In genomic region chr11:68837583-68838571, GRCh38 we compare ENCODE assay signal across 9 cellular contexts. TPM values are rescaled to one million over a fixed set of nuclear protein-coding genes. Genes with fewer than 3 reads are reported as not detected.
A peak's percentile ranks its signal among the peaks of the same experiment; 100 is the strongest.
DNase-seq lines count a peak whose midpoint lies in the region; ATAC-seq and TF ChIP-seq lines count a peak whose summit lies in the region.
"Had no signal": no experiment of that assay in that cellular context is flagged by ENCODE, and none has a peak within 500 bp of the region (broad histone marks: within the 10 kb centered on the region; RNA-seq: fewer than 3 reads in every experiment).

No MANE protein-coding gene starts in this region.

- no peak overlapping the region for H3K9ac ChIP-seq in HCT116 (ENCODE audit: low read length)

- TSS peak; percentile 30 for BruUV-seq in HCT116 (replicated peaks; lab: Mats Ljungman, UMichigan)

- no peak overlapping the region for H3K4me3 ChIP-seq in HCT116 (replicated peaks in 1 of 2; ENCODE audit: low read depth in 1 of 2, low read length in 2 of 2)
- peak overlapping the region; percentile 3; the same call in 1 of the 2 replicates for H3K4me3 ChIP-seq in WI38 (ENCODE audit: low read depth, low read length)
- H3K4me3 ChIP-seq in foreskin fibroblast (ENCODE audit: low read depth in 1 of 2, low read length in 2 of 2): peak overlapping the region; percentile 62 to 89
- H3K4me3 ChIP-seq in spleen: peak overlapping the region in 5 of 8 donors; percentile 81 to 95 (median 92)

- peak overlapping the region; percentile 88 for H3K4me2 ChIP-seq in HCT116 (ENCODE audit: low read length)

- intact Hi-C loops in HCT116 (cut with micrococcal nuclease) (no loop called here), spleen (cut with DNase I; ENCODE audit: low total_unique reads) (no loop called here)

- CTCF ChIA-PET in HCT116 (lab: Charles Lee): no interaction called here

- H3K9me2 ChIP-seq in HCT116 (ENCODE audit: insufficient read depth): no peaks in the 10 kb centered on the region

- H4K20me1 ChIP-seq in HCT116 (ENCODE audit: insufficient read depth): no peaks in the 10 kb centered on the region

- H3K27ac ChIP-seq in HCT116 (ENCODE audit: low read depth, low read length): peak overlapping the region; percentile 74; the same call in 1 of the 2 replicates
- peak overlapping the region; percentile 86 to 98 (median 94) for H3K27ac ChIP-seq in spleen

- no peaks in the 10 kb centered on the region for H3K27me3 ChIP-seq in HCT116 (ENCODE audit: insufficient read depth, low read length)
- no peaks in the 10 kb centered on the region for H3K27me3 ChIP-seq in spleen (replicated peaks in 1 of 7)

- ATAC-seq in HCT116: no peak

- RAD21 ChIA-PET in HCT116 (lab: Charles Lee; ENCODE audit: low non-redundant PET in 1 of 2, low total read pairs in 2 of 2, uncharacterized antibody in 2 of 2, unreplicated experiment in 2 of 2): no interaction called here

- H3K9me3 ChIP-seq in HCT116 (ENCODE audit: control insufficient read depth in 1 of 2, insufficient read depth in 1 of 2, low read depth in 1 of 2, low read length in 2 of 2) (no peaks in the 10 kb centered on the region), spleen (no peaks in the 10 kb centered on the region)

- H2AFZ ChIP-seq in HCT116 (ENCODE audit: low read depth, low read length, poor library complexity, severe bottlenecking): no peak overlapping the region

- H3K36me3 ChIP-seq in HCT116 (ENCODE audit: control insufficient read depth in 1 of 2, insufficient read depth in 2 of 2, low read length in 2 of 2) (no peaks in the 10 kb centered on the region), spleen (peaks cover 0 to 29% (median 0%) of the 10 kb centered on the region in 6 donors)

- TF ChIP-seq CTCF in HCT116 (IDR thresholded peaks at IDR 0.05 in 2 of 3, conservative IDR thresholded peaks at IDR 0.05 in 1 of 3; ENCODE audit: borderline replicate concordance in 1 of 3, insufficient read depth in 1 of 3, low read depth in 2 of 3, low read length in 2 of 3): no peak
- no peak for TF ChIP-seq CTCF in WI38 (IDR thresholded peaks at IDR 0.05; ENCODE audit: low read depth, low read length)
- no peak for TF ChIP-seq CTCF in foreskin fibroblast (IDR thresholded peaks at IDR 0.05; ENCODE audit: low read depth, low read length)
- no peak for TF ChIP-seq CTCF in spleen (IDR thresholded peaks at IDR 0.05 in 8 of 11, conservative IDR thresholded peaks at IDR 0.05 in 3 of 11)

- TF ChIP-seq POLR2A in HCT116 (IDR thresholded peaks at IDR 0.05; ENCODE audit: borderline replicate concordance, extremely low read depth, insufficient read depth, insufficient read length) (no peak), spleen (IDR thresholded peaks at IDR 0.05) (no peak), erythroblast (IDR thresholded peaks at IDR 0.05; ENCODE audit: low read length) (no peak)

- WGBS in spleen, 5 donors: 55 to 70% (median 68%) methylated on average over 17 of the region's 17 CpGs

- H3K4me1 ChIP-seq in HCT116 (ENCODE audit: control insufficient read depth in 1 of 2, insufficient read depth in 2 of 2, low read length in 2 of 2) (peaks cover 29 to 55% of the 10 kb centered on the region in 2 experiments), spleen (peaks cover 41 to 94% (median 79%) of the 10 kb centered on the region in 6 donors)

- DNase-seq in HCT116 (ENCODE audit: low read depth, low spot score) (no peak), foreskin fibroblast (no peak), spleen (no peak), SIG-M5 (lab: John Stamatoyannopoulos, UW) (no peak), SIG-M5 treated with dmso at 0.1 percent for 504 hours (lab: John Stamatoyannopoulos, UW; ENCODE audit: unreplicated experiment) (no peak), NCI-H2171 treated with DMSO at 0.1 percent for 48 hours (lab: John Stamatoyannopoulos, UW) (no peak), erythroblast (lab: John Stamatoyannopoulos, UW) (no peak)
- DNase-seq: NCI-H774 had no signal

- POLR2A ChIA-PET in HCT116 (lab: Charles Lee): no interaction called here

- TF ChIP-seq RAD21 in HCT116 (IDR thresholded peaks at IDR 0.05; ENCODE audit: low read depth): no peak

- H3K79me2 ChIP-seq in HCT116 (ENCODE audit: insufficient read depth, low read length): peaks cover 58% of the 10 kb centered on the region

TF ChIP-seq in HCT116, 20 proteins besides CTCF, POLR2A, EP300 and RAD21:
- TF ChIP-seq YY1 (IDR thresholded peaks at IDR 0.05; ENCODE audit: extremely low read depth, insufficient replicate concordance, low read depth, low read length) (no peak), TCF7L2 (IDR thresholded peaks at IDR 0.05; ENCODE audit: borderline replicate concordance, extremely low read depth, insufficient read depth, insufficient read length) (no peak), CEBPB (IDR thresholded peaks at IDR 0.05; ENCODE audit: low read depth) (no peak), ELF1 (IDR thresholded peaks at IDR 0.05; ENCODE audit: borderline replicate concordance, low read depth) (no peak), SRF (IDR thresholded peaks at IDR 0.05; ENCODE audit: low read depth) (no peak), SP1 (IDR thresholded peaks at IDR 0.05; ENCODE audit: low read depth) (no peak), EZH2 (IDR thresholded peaks at IDR 0.05) (no peak), ZBTB33 (IDR thresholded peaks at IDR 0.05; ENCODE audit: extremely low read depth, insufficient replicate concordance, low read length) (no peak), SIN3A (IDR thresholded peaks at IDR 0.05; ENCODE audit: low read depth) (no peak), FOSL1 (IDR thresholded peaks at IDR 0.05; ENCODE audit: low read depth) (no peak), MAX (IDR thresholded peaks at IDR 0.05) (no peak), CBX3 (IDR thresholded peaks at IDR 0.05; ENCODE audit: low read depth) (no peak), ZNF274 (IDR thresholded peaks at IDR 0.05; ENCODE audit: low read depth, low read length) (no peak), EZH2phosphoT487 (IDR thresholded peaks at IDR 0.05; ENCODE audit: borderline replicate concordance) (no peak), REST (IDR thresholded peaks at IDR 0.05; ENCODE audit: low read depth) (no peak)

RNA-seq across cellular contexts. Expression of gene CPT1A, which starts 3.8 kb away (rescaled TPM):
- total RNA-seq in HCT116 (2021; ENCODE audit: unreplicated experiment) (54.4 TPM), spleen (100 to 1,000 TPM in 1 of 7 donors, 10 to 100 TPM in 6; 43.3 to 118 (median 73.1) TPM)
- polyA plus RNA-seq in HCT116 (2012): 25.2 and 31.0 TPM in 2 replicates
- polyA plus RNA-seq in spleen: 10 to 100 TPM in 2 of 3 donors, 1 to 10 TPM in 1; 6.7 to 18.0 (median 11.0) TPM

Comparison
In these comparisons a context has a peak if more than half of its experiments do, and no peak if none do; other contexts are left out.
1. H3K4me3 ChIP-seq: peak in WI38 (single experiment), foreskin fibroblast (2 of 2) and spleen (5 of 8); none in HCT116 (0 of 2).